ENCODE assay signal across 1 cellular context in the genomic region with DNA sequence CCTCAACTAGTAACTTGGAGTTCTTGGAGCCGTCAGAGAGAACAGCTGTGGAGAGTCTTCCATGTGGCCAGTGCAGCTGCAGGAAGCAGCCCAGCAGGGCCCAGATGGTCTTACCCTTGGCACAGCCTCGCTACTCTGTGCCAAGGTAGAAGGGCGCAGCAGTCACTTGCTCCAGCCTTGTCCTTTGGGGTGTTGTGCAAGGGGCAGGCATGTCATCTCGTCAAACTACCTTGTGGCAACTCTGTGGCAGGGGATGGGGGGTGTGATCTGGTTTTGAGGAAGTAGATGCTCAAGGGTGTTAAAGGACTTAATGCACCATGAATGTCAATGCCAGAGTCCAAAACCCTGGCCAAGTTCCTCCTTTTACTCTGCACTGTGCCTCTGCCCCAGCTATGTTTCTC.
TF ChIP-seq lines count a peak whose summit lies in the region.

No MANE protein-coding gene starts in this region.

TF ChIP-seq in GM23338, 12 proteins besides CTCF, POLR2A, EP300 and RAD21 (continued from another document):
- TF ChIP-seq, protein P1, sequence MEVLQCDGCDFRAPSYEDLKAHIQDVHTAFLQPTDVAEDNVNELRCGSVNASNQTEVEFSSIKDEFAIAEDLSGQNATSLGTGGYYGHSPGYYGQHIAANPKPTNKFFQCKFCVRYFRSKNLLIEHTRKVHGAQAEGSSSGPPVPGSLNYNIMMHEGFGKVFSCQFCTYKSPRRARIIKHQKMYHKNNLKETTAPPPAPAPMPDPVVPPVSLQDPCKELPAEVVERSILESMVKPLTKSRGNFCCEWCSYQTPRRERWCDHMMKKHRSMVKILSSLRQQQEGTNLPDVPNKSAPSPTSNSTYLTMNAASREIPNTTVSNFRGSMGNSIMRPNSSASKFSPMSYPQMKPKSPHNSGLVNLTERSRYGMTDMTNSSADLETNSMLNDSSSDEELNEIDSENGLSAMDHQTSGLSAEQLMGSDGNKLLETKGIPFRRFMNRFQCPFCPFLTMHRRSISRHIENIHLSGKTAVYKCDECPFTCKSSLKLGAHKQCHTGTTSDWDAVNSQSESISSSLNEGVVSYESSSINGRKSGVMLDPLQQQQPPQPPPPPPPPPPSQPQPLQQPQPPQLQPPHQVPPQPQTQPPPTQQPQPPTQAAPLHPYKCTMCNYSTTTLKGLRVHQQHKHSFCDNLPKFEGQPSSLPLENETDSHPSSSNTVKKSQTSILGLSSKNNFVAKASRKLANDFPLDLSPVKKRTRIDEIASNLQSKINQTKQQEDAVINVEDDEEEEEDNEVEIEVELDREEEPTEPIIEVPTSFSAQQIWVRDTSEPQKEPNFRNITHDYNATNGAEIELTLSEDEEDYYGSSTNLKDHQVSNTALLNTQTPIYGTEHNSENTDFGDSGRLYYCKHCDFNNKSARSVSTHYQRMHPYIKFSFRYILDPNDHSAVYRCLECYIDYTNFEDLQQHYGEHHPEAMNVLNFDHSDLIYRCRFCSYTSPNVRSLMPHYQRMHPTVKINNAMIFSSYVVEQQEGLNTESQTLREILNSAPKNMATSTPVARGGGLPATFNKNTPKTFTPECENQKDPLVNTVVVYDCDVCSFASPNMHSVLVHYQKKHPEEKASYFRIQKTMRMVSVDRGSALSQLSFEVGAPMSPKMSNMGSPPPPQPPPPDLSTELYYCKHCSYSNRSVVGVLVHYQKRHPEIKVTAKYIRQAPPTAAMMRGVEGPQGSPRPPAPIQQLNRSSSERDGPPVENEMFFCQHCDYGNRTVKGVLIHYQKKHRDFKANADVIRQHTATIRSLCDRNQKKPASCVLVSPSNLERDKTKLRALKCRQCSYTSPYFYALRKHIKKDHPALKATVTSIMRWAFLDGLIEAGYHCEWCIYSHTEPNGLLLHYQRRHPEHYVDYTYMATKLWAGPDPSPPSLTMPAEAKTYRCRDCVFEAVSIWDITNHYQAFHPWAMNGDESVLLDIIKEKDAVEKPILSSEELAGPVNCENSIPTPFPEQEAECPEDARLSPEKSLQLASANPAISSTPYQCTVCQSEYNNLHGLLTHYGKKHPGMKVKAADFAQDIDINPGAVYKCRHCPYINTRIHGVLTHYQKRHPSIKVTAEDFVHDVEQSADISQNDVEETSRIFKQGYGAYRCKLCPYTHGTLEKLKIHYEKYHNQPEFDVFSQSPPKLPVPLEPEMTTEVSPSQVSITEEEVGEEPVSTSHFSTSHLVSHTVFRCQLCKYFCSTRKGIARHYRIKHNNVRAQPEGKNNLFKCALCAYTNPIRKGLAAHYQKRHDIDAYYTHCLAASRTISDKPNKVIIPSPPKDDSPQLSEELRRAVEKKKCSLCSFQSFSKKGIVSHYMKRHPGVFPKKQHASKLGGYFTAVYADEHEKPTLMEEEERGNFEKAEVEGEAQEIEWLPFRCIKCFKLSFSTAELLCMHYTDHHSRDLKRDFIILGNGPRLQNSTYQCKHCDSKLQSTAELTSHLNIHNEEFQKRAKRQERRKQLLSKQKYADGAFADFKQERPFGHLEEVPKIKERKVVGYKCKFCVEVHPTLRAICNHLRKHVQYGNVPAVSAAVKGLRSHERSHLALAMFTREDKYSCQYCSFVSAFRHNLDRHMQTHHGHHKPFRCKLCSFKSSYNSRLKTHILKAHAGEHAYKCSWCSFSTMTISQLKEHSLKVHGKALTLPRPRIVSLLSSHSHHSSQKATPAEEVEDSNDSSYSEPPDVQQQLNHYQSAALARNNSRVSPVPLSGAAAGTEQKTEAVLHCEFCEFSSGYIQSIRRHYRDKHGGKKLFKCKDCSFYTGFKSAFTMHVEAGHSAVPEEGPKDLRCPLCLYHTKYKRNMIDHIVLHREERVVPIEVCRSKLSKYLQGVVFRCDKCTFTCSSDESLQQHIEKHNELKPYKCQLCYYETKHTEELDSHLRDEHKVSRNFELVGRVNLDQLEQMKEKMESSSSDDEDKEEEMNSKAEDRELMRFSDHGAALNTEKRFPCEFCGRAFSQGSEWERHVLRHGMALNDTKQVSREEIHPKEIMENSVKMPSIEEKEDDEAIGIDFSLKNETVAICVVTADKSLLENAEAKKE (CRISPR knock-in tag; IDR thresholded peaks at IDR 0.05) = no peak
- no peak for TF ChIP-seq JUNB (IDR thresholded peaks at IDR 0.05; ENCODE audit: unreplicated experiment)
- TF ChIP-seq EZH2phosphoT487 (IDR thresholded peaks at IDR 0.05; ENCODE audit: unreplicated experiment) = no peak
